ENCODE assay signal across 16 cellular contexts in the genomic region with DNA sequence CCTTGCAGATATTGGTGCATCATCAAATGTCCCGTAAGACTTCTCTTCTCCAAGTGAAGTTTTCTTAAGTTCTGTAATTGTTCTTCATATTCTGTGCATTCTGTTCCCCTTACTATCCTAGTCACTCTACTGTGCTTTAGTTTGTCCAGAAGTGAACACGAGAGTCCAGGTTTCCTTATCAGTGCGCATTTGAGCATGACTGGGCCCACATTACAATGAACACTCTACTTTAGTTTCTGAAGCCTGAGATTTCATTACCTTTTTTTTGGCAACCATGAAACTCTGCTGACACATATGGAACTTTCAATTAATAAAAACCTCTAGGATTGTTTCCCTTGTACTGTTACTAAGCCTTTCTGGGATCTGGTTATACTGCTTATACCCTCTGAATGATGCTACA.
"Had no signal": no experiment of that assay in that cellular context is flagged by ENCODE, and none has a peak within 500 bp of the region (broad histone marks: within the 10 kb centered on the region; RNA-seq: fewer than 3 reads in every experiment).

No MANE protein-coding gene starts in this region.

- H3K27ac Mint-ChIP-seq: activated CD4-positive, alpha-beta T cell treated with anti-CD3 and anti-CD28 coated beads, Interleukin-2, amount 10 ng/mL, durations not matched to agents 7 days and 5 days; activated naive CD4-positive, alpha-beta T cell treated with anti-CD3 and anti-CD28 coated beads, Interleukin-2, amount 10 ng/mL, durations not matched to agents 7 days and 5 days; activated T-helper 17 cell treated with anti-CD3 and anti-CD28 coated beads, Interleukin-2, amount 50 U/mL, for 72 hours; stimulated activated naive CD8-positive, alpha-beta T cell treated with anti-CD3 and anti-CD28 coated beads, Interleukin-15, Interleukin-2, amounts not matched to agents 100 ng/mL and 50 ng/mL, for 24 hours; WTC11 had no signal

- H3K9me3 Mint-ChIP-seq: activated CD4-positive, alpha-beta T cell treated with anti-CD3 and anti-CD28 coated beads, Interleukin-2, amount 10 ng/mL, durations not matched to agents 7 days and 5 days; activated naive CD4-positive, alpha-beta T cell treated with anti-CD3 and anti-CD28 coated beads, Interleukin-2, amount 10 ng/mL, durations not matched to agents 7 days and 5 days; activated T-helper 17 cell treated with anti-CD3 and anti-CD28 coated beads, Interleukin-2, amount 50 U/mL, for 72 hours had no signal

- H3K36me3 Mint-ChIP-seq: activated naive CD4-positive, alpha-beta T cell treated with anti-CD3 and anti-CD28 coated beads, Interleukin-2, amount 10 ng/mL, durations not matched to agents 7 days and 5 days; WTC11 had no signal

- H3K4me3 Mint-ChIP-seq: activated CD4-positive, alpha-beta T cell treated with anti-CD3 and anti-CD28 coated beads, Interleukin-2, amount 10 ng/mL, durations not matched to agents 7 days and 5 days; activated naive CD4-positive, alpha-beta T cell treated with anti-CD3 and anti-CD28 coated beads, Interleukin-2, amount 10 ng/mL, durations not matched to agents 7 days and 5 days; activated T-helper 17 cell treated with anti-CD3 and anti-CD28 coated beads, Interleukin-2, amount 50 U/mL, for 72 hours; nephron; stimulated activated naive CD8-positive, alpha-beta T cell treated with anti-CD3 and anti-CD28 coated beads, Interleukin-15, Interleukin-2, amounts not matched to agents 100 ng/mL and 50 ng/mL, for 24 hours; WTC11 had no signal

- H3K9me3 ChIP-seq: colonic mucosa, gastrocnemius medialis, mucosa of descending colon, psoas muscle had no signal

- H3K27me3 ChIP-seq: colonic mucosa, gastrocnemius medialis, heart right ventricle, upper lobe of right lung had no signal

- H3K36me3 ChIP-seq: colonic mucosa, gastrocnemius medialis, heart right ventricle, upper lobe of right lung had no signal

- ATAC-seq: activated T-helper 17 cell treated with anti-CD3 and anti-CD28 coated beads, Interleukin-2, amount 50 U/mL, for 72 hours; heart right ventricle; mucosa of descending colon; psoas muscle; WTC11 had no signal

- H3K27ac ChIP-seq: colonic mucosa, epithelial cell of prostate, gastrocnemius medialis, heart right ventricle, psoas muscle, upper lobe of right lung had no signal

- H3K27me3 Mint-ChIP-seq: activated T-helper 17 cell treated with anti-CD3 and anti-CD28 coated beads, Interleukin-2, amount 50 U/mL, for 72 hours had no signal

- DNase-seq: activated CD4-positive, alpha-beta T cell treated with anti-CD3 and anti-CD28 coated beads, Interleukin-2, amount 10 ng/mL, durations not matched to agents 7 days and 5 days; activated naive CD4-positive, alpha-beta T cell treated with anti-CD3 and anti-CD28 coated beads, Interleukin-2, amount 10 ng/mL, durations not matched to agents 7 days and 5 days; activated T-cell treated with anti-CD3 and anti-CD28 coated beads for 4 hours; colonic mucosa; effector CD4-positive, alpha-beta T cell; gastrocnemius medialis; heart right ventricle; mucosa of descending colon; psoas muscle; stimulated activated CD4-positive, alpha-beta T cell treated with anti-CD3 and anti-CD28 coated beads, Interleukin-12 subunit alpha, Interleukin-12 subunit beta, amount 100 ng/mL, for 4 hours; upper lobe of right lung had no signal

- H3K4me3 ChIP-seq: colonic mucosa, gastrocnemius medialis, heart right ventricle, mucosa of descending colon, psoas muscle, upper lobe of right lung had no signal

- H3K4me1 ChIP-seq: colonic mucosa, gastrocnemius medialis, psoas muscle, upper lobe of right lung had no signal
